Comparison of ENCODE assay signal across 11 cellular contexts in the genomic region with DNA sequence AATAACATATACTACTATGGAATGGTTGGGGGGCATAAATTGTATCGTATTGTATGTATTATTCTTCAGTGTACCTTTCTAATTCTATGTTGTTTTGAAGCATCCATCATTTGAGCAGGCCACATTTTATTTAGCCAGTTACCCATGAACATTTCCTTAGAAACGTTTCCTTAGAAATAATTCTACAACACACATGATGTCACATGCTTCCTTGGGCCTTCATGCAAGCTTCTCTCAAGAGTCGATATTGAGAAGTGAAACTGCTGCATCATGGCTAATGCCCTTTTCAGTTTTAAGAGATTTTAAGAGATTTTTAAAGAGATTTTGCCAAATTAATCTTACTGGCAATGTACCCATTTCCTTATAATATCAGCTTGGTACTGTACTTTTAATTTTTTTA.
DNase-seq lines count a peak whose midpoint lies in the region; ATAC-seq and TF ChIP-seq lines count a peak whose summit lies in the region.
"Had no signal": no experiment of that assay in that cellular context is flagged by ENCODE, and none has a peak within 500 bp of the region (broad histone marks: within the 10 kb centered on the region; RNA-seq: fewer than 3 reads in every experiment).

No MANE protein-coding gene starts in this region.

- no peak overlapping the region for H3K27ac ChIP-seq in upper lobe of right lung
- no peak overlapping the region for H3K27ac ChIP-seq in GM23338 (ENCODE audit: low read depth)
- no peak overlapping the region for H3K27ac ChIP-seq in A673 (ENCODE audit: low read depth, low read length, poor library complexity, severe bottlenecking)

- no TSS peak for BruUV-seq in A673 (replicated peaks; lab: Mats Ljungman, UMichigan)

- DNase-seq in NOMO-1 treated with dmso at 0.1 percent for 144 hours (lab: John Stamatoyannopoulos, UW; ENCODE audit: unreplicated experiment) (peak; percentile 84), upper lobe of right lung (no peak), GM23338 (ENCODE audit: low spot score) (no peak), A673 (ENCODE audit: low spot score) (no peak)
- DNase-seq: NCI-H146, posterior cingulate gyrus had no signal

- no peaks in the 10 kb centered on the region for H3K79me2 ChIP-seq in GM23338 (replicated peaks; ENCODE audit: insufficient read depth)

- POLR2A ChIA-PET in A673 (lab: Charles Lee; ENCODE audit: low non-redundant PET): no interaction called here

- TF ChIP-seq CTCF in upper lobe of right lung (IDR thresholded peaks at IDR 0.05) (no peak), GM23338 (conservative IDR thresholded peaks at IDR 0.05; ENCODE audit: low read depth in 2 of 2) (no peak), A673 (conservative IDR thresholded peaks at IDR 0.05; ENCODE audit: low read depth, low read length) (no peak)

- H3K27me3 Mint-ChIP-seq in activated T-helper 17 cell treated with anti-CD3 and anti-CD28 coated beads, Interleukin-2, amount 50 U/mL, for 72 hours: no peaks in the 10 kb centered on the region
- H3K27me3 Mint-ChIP-seq in GM23338 (ENCODE audit: insufficient read depth, low read depth, poor library complexity): no peaks in the 10 kb centered on the region
- H3K27me3 Mint-ChIP-seq: activated naive CD4-positive, alpha-beta T cell treated with anti-CD3 and anti-CD28 coated beads, Interleukin-2, amount 50 U/mL, for 24 hours had no signal

- peaks cover 7% of the 10 kb centered on the region for H3K9me3 Mint-ChIP-seq in activated T-helper 17 cell treated with anti-CD3 and anti-CD28 coated beads, Interleukin-2, amount 50 U/mL, for 72 hours
- no peaks in the 10 kb centered on the region for H3K9me3 Mint-ChIP-seq in GM23338
- H3K9me3 Mint-ChIP-seq: activated naive CD4-positive, alpha-beta T cell treated with anti-CD3 and anti-CD28 coated beads, Interleukin-2, amount 50 U/mL, for 24 hours had no signal

- H3K9me2 ChIP-seq in GM23338 (ENCODE audit: insufficient read depth): no peaks in the 10 kb centered on the region; the same call in 1 of the 2 replicates

- no peak overlapping the region for H3K4me2 ChIP-seq in GM23338

- H3K4me3 ChIP-seq in upper lobe of right lung: no peak overlapping the region
- H3K4me3 ChIP-seq in GM23338: no peak overlapping the region
- H3K4me3 ChIP-seq in A673 (ENCODE audit: low read depth, low read length, poor library complexity, severe bottlenecking): no peak overlapping the region

- H3K4me1 ChIP-seq in upper lobe of right lung (no peaks in the 10 kb centered on the region), GM23338 (ENCODE audit: insufficient read depth) (no peaks in the 10 kb centered on the region; the same call in 1 of the 2 replicates), A673 (ENCODE audit: insufficient read depth, low read length, poor library complexity, severe bottlenecking) (no peaks in the 10 kb centered on the region)

- CTCF ChIA-PET in A673 (lab: Charles Lee): no interaction called here

- H3K9me3 ChIP-seq in upper lobe of right lung (no peaks in the 10 kb centered on the region), A673 (ENCODE audit: low read depth, low read length, poor library complexity, severe bottlenecking) (no peaks in the 10 kb centered on the region)

- no peak overlapping the region for H3K4me3 Mint-ChIP-seq in activated T-helper 17 cell treated with anti-CD3 and anti-CD28 coated beads, Interleukin-2, amount 50 U/mL, for 72 hours
- H3K4me3 Mint-ChIP-seq in GM23338: no peak overlapping the region
- H3K4me3 Mint-ChIP-seq: activated naive CD4-positive, alpha-beta T cell treated with anti-CD3 and anti-CD28 coated beads, Interleukin-2, amount 50 U/mL, for 24 hours had no signal

- H3K27me3 ChIP-seq in upper lobe of right lung (no peaks in the 10 kb centered on the region), GM23338 (ENCODE audit: insufficient read depth) (no peaks in the 10 kb centered on the region), A673 (replicated peaks; ENCODE audit: insufficient read depth, low read depth, low read length, poor library complexity) (no peaks in the 10 kb centered on the region)

- ATAC-seq in GM19035 (IDR thresholded peaks at IDR 0.05; ENCODE audit: unreplicated experiment) (peak; percentile 53), HG02885 (IDR thresholded peaks at IDR 0.05; ENCODE audit: poor library complexity, unreplicated experiment) (peak; percentile 45), upper lobe of right lung (peak; percentile 66), GM23338 (no peak)
- ATAC-seq in activated T-helper 17 cell treated with anti-CD3 and anti-CD28 coated beads, Interleukin-2, amount 50 U/mL, for 72 hours (replicated peaks): no peak
- ATAC-seq: left lobe of liver had no signal

- no peaks in the 10 kb centered on the region for H3K36me3 Mint-ChIP-seq in activated T-helper 17 cell treated with anti-CD3 and anti-CD28 coated beads, Interleukin-2, amount 50 U/mL, for 72 hours (ENCODE audit: low read depth)
- peaks cover 3% of the 10 kb centered on the region; the same call in 1 of the 3 replicates for H3K36me3 Mint-ChIP-seq in GM23338 (ENCODE audit: low read depth)

- H3K27ac Mint-ChIP-seq in activated T-helper 17 cell treated with anti-CD3 and anti-CD28 coated beads, Interleukin-2, amount 50 U/mL, for 72 hours: no peak overlapping the region
- no peak overlapping the region for H3K27ac Mint-ChIP-seq in GM23338
- H3K27ac Mint-ChIP-seq: activated naive CD4-positive, alpha-beta T cell treated with anti-CD3 and anti-CD28 coated beads, Interleukin-2, amount 50 U/mL, for 24 hours had no signal

- no peaks in the 10 kb centered on the region for H3K36me3 ChIP-seq in upper lobe of right lung
- H3K36me3 ChIP-seq in GM23338 (ENCODE audit: insufficient read depth): no peaks in the 10 kb centered on the region
- H3K36me3 ChIP-seq in A673 (ENCODE audit: insufficient read depth, low read length, poor library complexity, severe bottlenecking): no peaks in the 10 kb centered on the region

- no peaks in the 10 kb centered on the region for H3F3A ChIP-seq in GM23338 (replicated peaks; ENCODE audit: low read depth)

- H4K20me1 ChIP-seq in GM23338 (replicated peaks; ENCODE audit: insufficient read depth): no peaks in the 10 kb centered on the region

- intact Hi-C loops in upper lobe of right lung (cut with DNase I) (no loop called here), A673 (cut with micrococcal nuclease; ENCODE audit: unreplicated experiment) (no loop called here)

- H3K4me1 Mint-ChIP-seq in activated T-helper 17 cell treated with anti-CD3 and anti-CD28 coated beads, Interleukin-2, amount 50 U/mL, for 72 hours: peaks cover 4% of the 10 kb centered on the region
- peaks cover 3% of the 10 kb centered on the region; the same call in 1 of the 3 replicates for H3K4me1 Mint-ChIP-seq in GM23338

- no peak overlapping the region for H2AFZ ChIP-seq in GM23338

TF ChIP-seq in GM23338, 12 proteins besides CTCF, POLR2A, EP300 and RAD21 (continues in another document):
- TF ChIP-seq POLR2AphosphoS5 (IDR thresholded peaks at IDR 0.05; ENCODE audit: low read depth): no peak
- TF ChIP-seq EZH2 (IDR thresholded peaks at IDR 0.05; ENCODE audit: low read depth, unreplicated experiment): no peak
- TF ChIP-seq ZNF331 (CRISPR knock-in tag; IDR thresholded peaks at IDR 0.05; ENCODE audit: low read depth): no peak
- TF ChIP-seq, protein P1, sequence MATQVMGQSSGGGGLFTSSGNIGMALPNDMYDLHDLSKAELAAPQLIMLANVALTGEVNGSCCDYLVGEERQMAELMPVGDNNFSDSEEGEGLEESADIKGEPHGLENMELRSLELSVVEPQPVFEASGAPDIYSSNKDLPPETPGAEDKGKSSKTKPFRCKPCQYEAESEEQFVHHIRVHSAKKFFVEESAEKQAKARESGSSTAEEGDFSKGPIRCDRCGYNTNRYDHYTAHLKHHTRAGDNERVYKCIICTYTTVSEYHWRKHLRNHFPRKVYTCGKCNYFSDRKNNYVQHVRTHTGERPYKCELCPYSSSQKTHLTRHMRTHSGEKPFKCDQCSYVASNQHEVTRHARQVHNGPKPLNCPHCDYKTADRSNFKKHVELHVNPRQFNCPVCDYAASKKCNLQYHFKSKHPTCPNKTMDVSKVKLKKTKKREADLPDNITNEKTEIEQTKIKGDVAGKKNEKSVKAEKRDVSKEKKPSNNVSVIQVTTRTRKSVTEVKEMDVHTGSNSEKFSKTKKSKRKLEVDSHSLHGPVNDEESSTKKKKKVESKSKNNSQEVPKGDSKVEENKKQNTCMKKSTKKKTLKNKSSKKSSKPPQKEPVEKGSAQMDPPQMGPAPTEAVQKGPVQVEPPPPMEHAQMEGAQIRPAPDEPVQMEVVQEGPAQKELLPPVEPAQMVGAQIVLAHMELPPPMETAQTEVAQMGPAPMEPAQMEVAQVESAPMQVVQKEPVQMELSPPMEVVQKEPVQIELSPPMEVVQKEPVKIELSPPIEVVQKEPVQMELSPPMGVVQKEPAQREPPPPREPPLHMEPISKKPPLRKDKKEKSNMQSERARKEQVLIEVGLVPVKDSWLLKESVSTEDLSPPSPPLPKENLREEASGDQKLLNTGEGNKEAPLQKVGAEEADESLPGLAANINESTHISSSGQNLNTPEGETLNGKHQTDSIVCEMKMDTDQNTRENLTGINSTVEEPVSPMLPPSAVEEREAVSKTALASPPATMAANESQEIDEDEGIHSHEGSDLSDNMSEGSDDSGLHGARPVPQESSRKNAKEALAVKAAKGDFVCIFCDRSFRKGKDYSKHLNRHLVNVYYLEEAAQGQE (IDR thresholded peaks at IDR 0.05; ENCODE audit: unreplicated experiment): no peak
- TF ChIP-seq STAT1 (IDR thresholded peaks at IDR 0.05; ENCODE audit: unreplicated experiment): no peak

Comparison
In these comparisons a context has a peak if more than half of its experiments do, and no peak if none do; other contexts are left out.
1. ATAC-seq: peak in GM19035 (single experiment), HG02885 (single experiment) and upper lobe of right lung (single experiment); none in activated T-helper 17 cell treated with anti-CD3 and anti-CD28 coated beads, Interleukin-2, amount 50 U/mL, for 72 hours (single experiment) and GM23338 (single experiment).